ENCODE assay signal across 8 cellular contexts in genomic region chr9:98795970-98796363, GRCh38. TPM values are rescaled to one million over a fixed set of nuclear protein-coding genes. Genes with fewer than 3 reads are reported as not detected.
DNase-seq lines count a peak whose midpoint lies in the region; ATAC-seq and TF ChIP-seq lines count a peak whose summit lies in the region.

No MANE protein-coding gene starts in this region.

- H3K36me3 ChIP-seq in SJCRH30: no peaks in the 10 kb centered on the region

- H3K27me3 ChIP-seq in SJCRH30 (no peaks in the 10 kb centered on the region), dorsolateral prefrontal cortex (no peaks in the 10 kb centered on the region), mononuclear cell (ENCODE audit: insufficient read depth, low read length) (peaks cover 11% of the 10 kb centered on the region)

- peak overlapping the region; percentile 46; the same call in 1 of the 2 replicates for H3K27ac ChIP-seq in SJCRH30
- peak overlapping the region in 53 of 59 donors; percentile 15 to 93 (median 76) for H3K27ac ChIP-seq in dorsolateral prefrontal cortex

- TF ChIP-seq CTCF in dorsolateral prefrontal cortex (IDR thresholded peaks at IDR 0.05 in 54 of 56, conservative IDR thresholded peaks at IDR 0.05 in 2 of 56; ENCODE audit: low read depth in 1 of 56, partially characterized antibody in 56 of 56): no peak

- H3K4me3 ChIP-seq in SJCRH30: peak overlapping the region; percentile 88
- H3K4me3 ChIP-seq in dorsolateral prefrontal cortex: peak overlapping the region; percentile 47 to 88 (median 78)
- H3K4me3 ChIP-seq in mononuclear cell (ENCODE audit: low read length): peak overlapping the region; percentile 41

- H3K9me3 ChIP-seq in SJCRH30 (replicated peaks): peaks cover 7% of the 10 kb centered on the region
- peaks cover 6% of the 10 kb centered on the region for H3K9me3 ChIP-seq in mononuclear cell (ENCODE audit: low read depth, low read length)

- in situ Hi-C loops in KBM-7 (cut with MboI; ENCODE audit: low pct_unique_long_range_greater_than_20kb, low sequenced_read_pairs): no loop called here

- peak; percentile 34 for ATAC-seq in HG02763 (IDR thresholded peaks at IDR 0.05; ENCODE audit: unreplicated experiment)

- intact Hi-C loops in dorsolateral prefrontal cortex (cut with DNase I): loop anchor here (5.0 to 10.0 kb wide), 4 partner anchors 309 to 1026 kb away; partner anchors contain the start of genes NANS (in 1 of the 2), NR4A3 (in 1 of the 2), TGFBR1 (in 1 of the 2) and TRMO (in 1 of the 2)

- H3K4me1 ChIP-seq in SJCRH30 (peaks cover 11% of the 10 kb centered on the region), mononuclear cell (ENCODE audit: insufficient read depth, low read length) (peaks cover 16% of the 10 kb centered on the region)

- DNase-seq in NCI-H510A treated with DMSO at 0.1 percent for 48 hours (lab: John Stamatoyannopoulos, UW) (peak; percentile 21), NCI-H510A (lab: John Stamatoyannopoulos, UW) (no peak), SJCRH30 (peak; percentile 30 to 44), dorsolateral prefrontal cortex (peak in 1 of 10 donors; percentile 28), ureter (ENCODE audit: low spot score) (peak; percentile 43), KBM-7 (no peak)

RNA-seq across cellular contexts. Expression of gene ANKS6, which starts 0.4 kb away (rescaled TPM):
- total RNA-seq in SJCRH30 (2014; rRNA removed; shearing (Covaris generic)): 29.2 and 32.0 TPM in 2 replicates
- total RNA-seq in dorsolateral prefrontal cortex: 10 to 100 TPM; 21.8 to 47.3 (median 33.7) TPM
- total RNA-seq in mononuclear cell: 5.9 TPM
- total RNA-seq in ureter: 38.1 TPM

RNA-seq across cellular contexts. Expression of gene GALNT12, which starts 11.5 kb away (rescaled TPM):
- total RNA-seq in SJCRH30 (2014; rRNA removed; shearing (Covaris generic)): 2.2 and 2.7 TPM in 2 replicates
- total RNA-seq in dorsolateral prefrontal cortex: 1 to 10 TPM; 1.6 to 9.7 (median 3.9) TPM
- 4.5 TPM for total RNA-seq in mononuclear cell
- 38.5 TPM for total RNA-seq in ureter

Comparison
In these comparisons a context has a peak if more than half of its experiments do, and no peak if none do; other contexts are left out.
1. DNase-seq: peak in NCI-H510A treated with DMSO at 0.1 percent for 48 hours (single experiment), SJCRH30 (2 of 2) and ureter (single experiment); none in NCI-H510A (single experiment) and KBM-7 (single experiment).
2. Peak in every context shown above with its lines, with median percentiles within 50 percentile points of each other: H3K4me3 ChIP-seq.